ENCODE assay signal across 8 cellular contexts in genomic region chr13:49690990-49691886, GRCh38. TPM values are rescaled to one million over a fixed set of nuclear protein-coding genes. Genes with fewer than 3 reads are reported as not detected.
A peak's percentile ranks its signal among the peaks of the same experiment; 100 is the strongest.
DNase-seq lines count a peak whose midpoint lies in the region; ATAC-seq and TF ChIP-seq lines count a peak whose summit lies in the region.

TSS of gene EBPL (minus strand) at chr13:49691486. CDS start at chr13:49691424, 62 bp downstream.

- H3K4me3 ChIP-seq in GM12875 (ENCODE audit: low read depth, low read length) (peak within 1 kb of the TSS; percentile 62), heart right ventricle (peak within 1 kb of the TSS; percentile 60 to 96 (median 70))

- peaks cover 0 to 22% (median 9%) of the 10 kb centered on the region in 9 donors for H3K4me1 ChIP-seq in heart right ventricle

- H3K27me3 Mint-ChIP-seq in T-cell (no peaks in the 10 kb centered on the region), type B pancreatic cell (no peaks in the 10 kb centered on the region)

- no peaks in the 10 kb centered on the region for H3K27me3 ChIP-seq in heart right ventricle

- CTCF ChIA-PET in T-cell (lab: Charles Lee) = interaction anchor here (0.6 to 1.0 kb wide), 4 partner anchors 15 to 102 kb away, joined by 3 to 4 read pairs (median 4); no protein-coding TSS in a partner anchor

- H3K36me3 Mint-ChIP-seq in T-cell (peaks cover 5% of the 10 kb centered on the region), type B pancreatic cell (peaks cover 21% of the 10 kb centered on the region)

- peaks cover 0 to under 1% (median 0%) of the 10 kb centered on the region in 9 donors for H3K36me3 ChIP-seq in heart right ventricle

- H3K27ac Mint-ChIP-seq in T-cell = peak within 1 kb of the TSS; percentile 50 to 84
- peak within 1 kb of the TSS; percentile 82 for H3K27ac Mint-ChIP-seq in type B pancreatic cell

- TF ChIP-seq CTCF in GM12875 (IDR thresholded peaks at IDR 0.05; ENCODE audit: borderline replicate concordance, insufficient read depth, low read depth, low read length) (no peak), heart right ventricle (IDR thresholded peaks at IDR 0.05) (no peak), type B pancreatic cell (conservative IDR thresholded peaks at IDR 0.05) (peak; percentile 16)

- WGBS in adipose tissue, 3 donors = 0 to 1% (median 0%) methylated on average over 66 to 69 of the region's 69 CpGs
- WGBS in heart right ventricle, 2 donors = 1% methylated on average over 66 to 69 of the region's 69 CpGs

- ATAC-seq in HG02642 (IDR thresholded peaks at IDR 0.05; ENCODE audit: poor library complexity, unreplicated experiment) (peak; percentile 99), T-cell (replicated peaks in 1 of 4) (peak; percentile 96 to 98 (median 97)), heart right ventricle (peak; percentile 98 to 100 (median 99))

- peak within 1 kb of the TSS; percentile 81 to 87 (median 86) for H3K4me3 Mint-ChIP-seq in T-cell
- H3K4me3 Mint-ChIP-seq in type B pancreatic cell = peak within 1 kb of the TSS; percentile 97

- no peaks in the 10 kb centered on the region for H3K9me3 ChIP-seq in heart right ventricle

- peaks cover 25 to 41% (median 32%) of the 10 kb centered on the region in 3 donors for H3K4me1 Mint-ChIP-seq in T-cell
- peaks cover 17% of the 10 kb centered on the region for H3K4me1 Mint-ChIP-seq in type B pancreatic cell (ENCODE audit: unreplicated experiment)

- no peak within 1 kb of the TSS for H3K27ac ChIP-seq in adipose tissue (ENCODE audit: low read depth, low read length)
- H3K27ac ChIP-seq in heart right ventricle = peak within 1 kb of the TSS in 9 of 10 donors; percentile 66 to 88 (median 81)

- DNase-seq in NCI-H1105 treated with DMSO at 0.1 percent for 48 hours (lab: John Stamatoyannopoulos, UW) (peak; percentile 68), T-cell (peak; percentile 46 to 89 (median 78)), heart right ventricle (peak; percentile 93 to 95), posterior cingulate gyrus (peak; percentile 80 to 98 (median 88)), type B pancreatic cell (ENCODE audit: extremely low spot score, unreplicated experiment) (peak; percentile 91)

- POLR2A ChIA-PET in T-cell (lab: Charles Lee) = interaction anchor here (0.6 to 1.1 kb wide), 6 partner anchors 63 to 409 kb away, joined by 3 to 8 read pairs (median 3); no protein-coding TSS in a partner anchor

- H3K9me3 Mint-ChIP-seq in T-cell (no peaks in the 10 kb centered on the region), type B pancreatic cell (no peaks in the 10 kb centered on the region)

- intact Hi-C loops in heart right ventricle (cut with DNase I) (loop anchor here in 6 of 10 donors (2.0 to 10.0 kb wide), 4 partner anchors 100 to 244 kb away; partner anchors contain the start of genes KPNA3 (in 4 of the 6) and SPRYD7 (in 1 of the 6)), posterior cingulate gyrus (cut with DNase I) (loop anchor here (5.0 kb wide), 1 partner anchor 101 kb away; the partner anchor contains the start of gene KPNA3)

RNA-seq across cellular contexts. Expression of gene EBPL, which starts in this region (rescaled TPM):
- total RNA-seq in T-cell (10 to 100 TPM; 15.7 to 32.3 (median 22.7) TPM), heart right ventricle (1 to 10 TPM; 3.4 to 7.5 (median 5.6) TPM), type B pancreatic cell (ENCODE audit: low replicate concordance) (32.2 and 56.5 TPM in 2 replicates)
- polyA plus RNA-seq in adipose tissue (10 to 100 TPM; 29.7 to 53.3 (median 36.9) TPM), heart right ventricle (10 to 100 TPM in 1 of 2 donors, 1 to 10 TPM in 1; 9.7 to 12.1 TPM)
